Comparison of ENCODE assay signal across 29 cellular contexts in the genomic region with DNA sequence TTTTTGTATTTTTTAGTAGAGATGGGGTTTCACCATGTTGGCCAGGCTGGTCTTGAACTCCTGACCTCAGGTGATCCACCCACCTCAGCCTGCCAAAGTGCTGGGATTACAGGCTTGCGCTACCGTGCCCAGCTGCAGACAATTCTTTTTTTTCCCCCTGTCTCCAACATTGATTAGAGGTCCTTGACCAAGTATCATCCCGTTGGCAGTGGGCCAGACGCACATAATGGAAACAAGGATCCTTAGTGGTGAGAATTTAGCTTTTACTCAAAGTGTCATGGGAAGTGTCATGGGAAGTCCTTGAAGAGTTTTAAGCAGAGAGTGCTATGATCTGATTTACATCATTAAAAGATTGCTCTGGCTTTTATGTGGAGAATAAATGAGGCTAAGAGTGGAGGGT. TPM values are rescaled to one million over a fixed set of nuclear protein-coding genes. Genes with fewer than 3 reads are reported as not detected.
"Had no signal": no experiment of that assay in that cellular context is flagged by ENCODE, and none has a peak within 500 bp of the region (broad histone marks: within the 10 kb centered on the region; RNA-seq: fewer than 3 reads in every experiment).

No MANE protein-coding gene starts in this region.

- H3K9me3 ChIP-seq: ascending aorta, colonic mucosa, esophagus squamous epithelium, heart left ventricle, right lobe of liver, vagina had no signal

- H3K27ac ChIP-seq: ascending aorta, brain microvascular endothelial cell, colonic mucosa, dorsolateral prefrontal cortex, esophagus squamous epithelium, heart left ventricle, right lobe of liver, vagina, VCaP had no signal

- ATAC-seq: activated CD4-positive, CD25-positive, alpha-beta regulatory T cell treated with anti-CD3 and anti-CD28 coated beads, Interleukin-2, amount 50 U/mL, for 24 hours; activated naive CD4-positive, alpha-beta T cell treated with anti-CD3 and anti-CD28 coated beads, Interleukin-2, amount 50 U/mL, for 72 hours; heart left ventricle; left colon; right lobe of liver; stimulated activated effector memory CD8-positive, alpha-beta T cell treated with anti-CD3 and anti-CD28 coated beads, Interleukin-12 subunit alpha, Interleukin-12 subunit beta, amount 100 ng/mL, for 72 hours had no signal

- H3K36me3 ChIP-seq: ascending aorta, brain microvascular endothelial cell, colonic mucosa, esophagus squamous epithelium, heart left ventricle, right lobe of liver, vagina had no signal

- H3K4me3 ChIP-seq: ascending aorta, colonic mucosa, dorsolateral prefrontal cortex, esophagus squamous epithelium, heart left ventricle, right lobe of liver, vagina had no signal

- H3K36me3 Mint-ChIP-seq: stimulated activated effector memory CD8-positive, alpha-beta T cell treated with anti-CD3 and anti-CD28 coated beads, Interleukin-12 subunit alpha, Interleukin-12 subunit beta, amount 100 ng/mL, for 72 hours had no signal

- H3K9me3 Mint-ChIP-seq: activated CD4-positive, alpha-beta memory T cell treated with anti-CD3 and anti-CD28 coated beads, Interleukin-2, amount 10 ng/mL, durations not matched to agents 7 days and 5 days; activated CD4-positive, alpha-beta T cell treated with anti-CD3 and anti-CD28 coated beads, Interleukin-2, amount 10 ng/mL, durations not matched to agents 24 days and 14 days; activated naive CD4-positive, alpha-beta T cell treated with anti-CD3 and anti-CD28 coated beads, Interleukin-2, amount 50 U/mL, for 72 hours; stimulated activated effector memory CD8-positive, alpha-beta T cell treated with anti-CD3 and anti-CD28 coated beads, Interleukin-12 subunit alpha, Interleukin-12 subunit beta, amount 100 ng/mL, for 72 hours; T-helper 2 cell treated with Interferon-gamma antibody and Interleukin-4, amounts not matched to agents 5 μg/mL and 100 μg/mL, for 36 hours had no signal

- H3K4me3 Mint-ChIP-seq: activated CD4-positive, alpha-beta memory T cell treated with anti-CD3 and anti-CD28 coated beads, Interleukin-2, amount 10 ng/mL, durations not matched to agents 7 days and 5 days; activated CD4-positive, alpha-beta T cell treated with anti-CD3 and anti-CD28 coated beads, Interleukin-2, amount 10 ng/mL, durations not matched to agents 24 days and 14 days; neural crest cell; stimulated activated effector memory CD8-positive, alpha-beta T cell treated with anti-CD3 and anti-CD28 coated beads, Interleukin-12 subunit alpha, Interleukin-12 subunit beta, amount 100 ng/mL, for 72 hours; T-helper 2 cell treated with Interferon-gamma antibody and Interleukin-4, amounts not matched to agents 5 μg/mL and 100 μg/mL, for 36 hours had no signal

- H3K27me3 ChIP-seq: ascending aorta, brain microvascular endothelial cell, colonic mucosa, dorsolateral prefrontal cortex, esophagus squamous epithelium, heart left ventricle, right lobe of liver, vagina had no signal

- H3K27ac Mint-ChIP-seq: activated CD4-positive, alpha-beta memory T cell treated with anti-CD3 and anti-CD28 coated beads, Interleukin-2, amount 10 ng/mL, durations not matched to agents 7 days and 5 days; activated CD4-positive, alpha-beta T cell treated with anti-CD3 and anti-CD28 coated beads, Interleukin-2, amount 10 ng/mL, durations not matched to agents 24 days and 14 days; activated naive CD4-positive, alpha-beta T cell treated with anti-CD3 and anti-CD28 coated beads, Interleukin-2, amount 50 U/mL, for 72 hours; stimulated activated effector memory CD8-positive, alpha-beta T cell treated with anti-CD3 and anti-CD28 coated beads, Interleukin-12 subunit alpha, Interleukin-12 subunit beta, amount 100 ng/mL, for 72 hours; T-helper 2 cell treated with Interferon-gamma antibody and Interleukin-4, amounts not matched to agents 5 μg/mL and 100 μg/mL, for 36 hours had no signal

- DNase-seq: activated CD4-positive, alpha-beta memory T cell treated with anti-CD3 and anti-CD28 coated beads, Interleukin-2, amount 10 ng/mL, durations not matched to agents 7 days and 5 days; activated CD4-positive, alpha-beta T cell treated with anti-CD3 and anti-CD28 coated beads, Interleukin-2, amount 10 ng/mL, durations not matched to agents 24 days and 14 days; activated gamma-delta T cell treated with Interleukin-2 at 50 U/mL for 16 hours; brain microvascular endothelial cell; central memory CD4-positive, alpha-beta T cell; colonic mucosa; dorsolateral prefrontal cortex; esophagus squamous epithelium; heart left ventricle; left colon; mesenchymal stem cell; occipital lobe; small intestine; stimulated activated CD4-positive, alpha-beta T cell treated with anti-CD3 and anti-CD28 coated beads, Interleukin-2, amount 100 ng/mL, for 24 hours; trophoblast cell had no signal

- H3K4me1 ChIP-seq: colonic mucosa, right lobe of liver, vagina had no signal

RNA-seq across cellular contexts. Expression of a gene that starts 2.1 kb away (rescaled TPM):
- total RNA-seq: activated CD4-positive, alpha-beta memory T cell treated with anti-CD3 and anti-CD28 coated beads, Interleukin-2, amount 10 ng/mL, durations not matched to agents 7 days and 5 days; ascending aorta; colonic mucosa; esophagus squamous epithelium; left colon; lower leg skin; mononuclear cell; myocyte; neural crest cell; occipital lobe; right lobe of liver; temporal lobe; vagina had no signal
- polyA plus RNA-seq: heart left ventricle, keratinocyte had no signal
